Comparison of ENCODE assay signal across 9 cellular contexts in the genomic region with DNA sequence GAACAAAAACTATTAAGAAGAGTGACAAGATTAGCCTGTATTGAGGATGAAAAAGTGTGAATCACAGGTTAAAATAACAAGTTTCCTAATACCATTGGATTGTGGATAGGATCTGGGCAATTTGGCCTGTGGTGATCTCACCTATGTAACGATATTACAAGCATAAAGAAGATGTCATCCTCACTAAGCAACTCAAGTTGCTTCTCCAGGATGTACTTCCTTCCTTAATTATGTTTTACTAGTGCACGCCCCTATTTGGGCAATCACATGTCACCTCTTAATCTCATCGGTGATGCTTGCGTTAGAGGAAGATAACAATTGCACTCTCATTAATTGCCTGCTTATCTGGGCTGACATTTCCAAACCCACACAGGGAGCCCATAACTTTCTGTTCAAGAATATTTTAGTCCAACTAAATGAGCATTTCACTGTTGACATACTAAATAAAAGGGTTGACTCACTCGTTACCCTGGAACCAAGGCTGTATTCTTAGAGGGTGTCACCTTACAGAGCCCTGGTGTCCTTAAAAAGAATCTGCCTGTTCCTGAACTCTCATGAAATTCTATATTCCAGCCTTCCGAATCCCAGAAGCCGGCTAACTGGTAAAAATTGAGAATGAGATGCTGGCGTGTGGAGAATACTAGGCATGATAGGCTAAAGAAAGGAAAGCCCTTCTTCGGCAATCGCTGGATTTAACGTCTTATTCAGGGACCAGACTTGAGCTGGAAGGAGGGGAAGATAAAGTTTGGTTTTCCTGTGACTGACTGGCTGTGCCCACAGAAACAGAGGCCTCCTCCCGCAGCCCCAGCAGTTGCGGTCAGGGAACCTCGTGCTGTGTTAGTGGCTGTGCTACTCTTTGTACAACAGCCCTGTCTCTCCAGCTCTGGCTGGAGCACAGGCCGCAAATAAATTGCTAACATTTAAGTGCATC.
A peak's percentile ranks its signal among the peaks of the same experiment; 100 is the strongest.
DNase-seq lines count a peak whose midpoint lies in the region; ATAC-seq, FAIRE-seq and TF ChIP-seq lines count a peak whose summit lies in the region.
"Had no signal": no experiment of that assay in that cellular context is flagged by ENCODE, and none has a peak within 500 bp of the region (broad histone marks: within the 10 kb centered on the region; RNA-seq: fewer than 3 reads in every experiment).

No MANE protein-coding gene starts in this region.

- no peaks in the 10 kb centered on the region for H3K9me3 Mint-ChIP-seq in activated naive CD4-positive, alpha-beta T cell treated with anti-CD3 and anti-CD28 coated beads, Interleukin-2, amount 50 U/mL, for 72 hours

- H3K27ac Mint-ChIP-seq in activated naive CD4-positive, alpha-beta T cell treated with anti-CD3 and anti-CD28 coated beads, Interleukin-2, amount 50 U/mL, for 72 hours, result no peak overlapping the region

- no peak for TF ChIP-seq POLR2A in GM12892 (IDR thresholded peaks at IDR 0.05; ENCODE audit: low read depth, low read length)

- no peak for FAIRE-seq in GM12892 (lab: Jason Lieb, UNC)

- peak; percentile 7 to 26 for ATAC-seq in activated naive CD4-positive, alpha-beta T cell treated with anti-CD3 and anti-CD28 coated beads, Interleukin-2, amount 50 U/mL, for 72 hours
- no peak for ATAC-seq in GM19467 (IDR thresholded peaks at IDR 0.05; ENCODE audit: unreplicated experiment)
- ATAC-seq in HG02870 (IDR thresholded peaks at IDR 0.05; ENCODE audit: unreplicated experiment), result no peak

- peaks cover 0 to 15% of the 10 kb centered on the region in 2 donors for H3K36me3 Mint-ChIP-seq in activated naive CD4-positive, alpha-beta T cell treated with anti-CD3 and anti-CD28 coated beads, Interleukin-2, amount 50 U/mL, for 72 hours

- DNase-seq in activated naive CD4-positive, alpha-beta T cell treated with anti-CD3 and anti-CD28 coated beads, Interleukin-2, amount 50 U/mL, for 72 hours (ENCODE audit: low spot score in 2 of 2), result no peak
- no peak for DNase-seq in activated naive CD4-positive, alpha-beta T cell treated with Interleukin-2 at 50 U/mL for 16 hours
- DNase-seq in SIG-M5 (lab: John Stamatoyannopoulos, UW) (peak; percentile 17), fibroblast of the conjunctiva (ENCODE audit: low read depth) (peak; percentile 27), stromal cell of bone marrow (ENCODE audit: low read depth) (peak; percentile 85), GM12892 (ENCODE audit: insufficient read length) (no peak)
- DNase-seq: dermis blood vessel endothelial cell had no signal

Comparison
In these comparisons a context has a peak if more than half of its experiments do, and no peak if none do; other contexts are left out.
1. ATAC-seq: peak in activated naive CD4-positive, alpha-beta T cell treated with anti-CD3 and anti-CD28 coated beads, Interleukin-2, amount 50 U/mL, for 72 hours (2 of 2); none in GM19467 (single experiment) and HG02870 (single experiment).
2. DNase-seq: peak in SIG-M5 (single experiment), fibroblast of the conjunctiva (single experiment) and stromal cell of bone marrow (single experiment); none in activated naive CD4-positive, alpha-beta T cell treated with anti-CD3 and anti-CD28 coated beads, Interleukin-2, amount 50 U/mL, for 72 hours (0 of 2), activated naive CD4-positive, alpha-beta T cell treated with Interleukin-2 at 50 U/mL for 16 hours (single experiment) and GM12892 (single experiment).